1 cellular context compared by ENCODE assay signal in genomic region chr14:90399541-90400444, GRCh38.
TF ChIP-seq lines count a peak whose summit lies in the region.

No MANE protein-coding gene starts in this region.

TF ChIP-seq in GM12878, 131 proteins besides CTCF, POLR2A, EP300 and RAD21 (continued from another document):
- TF ChIP-seq, protein P1, sequence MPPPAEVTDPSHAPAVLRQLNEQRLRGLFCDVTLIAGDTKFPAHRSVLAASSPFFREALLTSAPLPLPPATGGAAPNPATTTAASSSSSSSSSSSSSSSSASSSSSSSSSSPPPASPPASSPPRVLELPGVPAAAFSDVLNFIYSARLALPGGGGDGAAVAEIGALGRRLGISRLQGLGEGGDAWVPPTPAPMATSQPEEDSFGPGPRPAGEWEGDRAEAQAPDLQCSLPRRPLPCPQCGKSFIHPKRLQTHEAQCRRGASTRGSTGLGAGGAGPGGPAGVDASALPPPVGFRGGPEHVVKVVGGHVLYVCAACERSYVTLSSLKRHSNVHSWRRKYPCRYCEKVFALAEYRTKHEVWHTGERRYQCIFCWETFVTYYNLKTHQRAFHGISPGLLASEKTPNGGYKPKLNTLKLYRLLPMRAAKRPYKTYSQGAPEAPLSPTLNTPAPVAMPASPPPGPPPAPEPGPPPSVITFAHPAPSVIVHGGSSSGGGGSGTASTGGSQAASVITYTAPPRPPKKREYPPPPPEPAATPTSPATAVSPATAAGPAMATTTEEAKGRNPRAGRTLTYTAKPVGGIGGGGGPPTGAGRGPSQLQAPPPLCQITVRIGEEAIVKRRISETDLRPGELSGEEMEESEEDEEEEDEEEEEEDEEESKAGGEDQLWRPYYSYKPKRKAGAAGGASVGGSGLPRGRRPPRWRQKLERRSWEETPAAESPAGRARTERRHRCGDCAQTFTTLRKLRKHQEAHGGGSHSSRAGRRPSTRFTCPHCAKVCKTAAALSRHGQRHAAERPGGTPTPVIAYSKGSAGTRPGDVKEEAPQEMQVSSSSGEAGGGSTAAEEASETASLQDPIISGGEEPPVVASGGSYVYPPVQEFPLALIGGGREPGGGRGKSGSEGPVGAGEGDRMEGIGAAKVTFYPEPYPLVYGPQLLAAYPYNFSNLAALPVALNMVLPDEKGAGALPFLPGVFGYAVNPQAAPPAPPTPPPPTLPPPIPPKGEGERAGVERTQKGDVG (CRISPR knock-in tag; IDR thresholded peaks at IDR 0.05): no peak
- 0 out of 2 replicates have a peak, but pooled peaks have one; percentile 61 for TF ChIP-seq ESRRA (IDR thresholded peaks at IDR 0.05; ENCODE audit: low read length)
- no peak for TF ChIP-seq FOXK2 (IDR thresholded peaks at IDR 0.05)
- peak; percentile 68 for TF ChIP-seq CREB1 (IDR thresholded peaks at IDR 0.05; ENCODE audit: low read depth)
- no peak for TF ChIP-seq ATF2 (IDR thresholded peaks at IDR 0.05; ENCODE audit: low read length)
- TF ChIP-seq BHLHE40 (IDR thresholded peaks at IDR 0.05; ENCODE audit: borderline replicate concordance in 1 of 2, low read depth in 2 of 2, low read length in 1 of 2): peak; percentile 31 to 65; a peak in 2 of 4 replicates
- peak; percentile 52; the same call in 1 of the 2 replicates for TF ChIP-seq CHD1 (IDR thresholded peaks at IDR 0.05; ENCODE audit: low read depth, low read length)
- TF ChIP-seq ZNF592 (IDR thresholded peaks at IDR 0.05): peak; percentile 81; the same call in 1 of the 2 replicates
- TF ChIP-seq SRF (IDR thresholded peaks at IDR 0.05; ENCODE audit: low read depth in 2 of 2, low read length in 2 of 2): 0 out of 4 replicates have a peak, but pooled peaks of 1 of the 2 experiments have one; percentile 29
- TF ChIP-seq CREM (IDR thresholded peaks at IDR 0.05; ENCODE audit: low read depth): peak; percentile 46; the same call in 1 of the 2 replicates
- TF ChIP-seq HCFC1 (IDR thresholded peaks at IDR 0.05; ENCODE audit: low read length): peak; percentile 43; the same call in 1 of the 2 replicates
- peak; percentile 84; the same call in 1 of the 2 replicates for TF ChIP-seq TCF3 (IDR thresholded peaks at IDR 0.05; ENCODE audit: borderline replicate concordance, insufficient read depth, low read depth, low read length)
- TF ChIP-seq IKZF1 (conservative IDR thresholded peaks at IDR 0.05): peak; percentile 34; the same call in 1 of the 2 replicates
- TF ChIP-seq, protein P2, sequence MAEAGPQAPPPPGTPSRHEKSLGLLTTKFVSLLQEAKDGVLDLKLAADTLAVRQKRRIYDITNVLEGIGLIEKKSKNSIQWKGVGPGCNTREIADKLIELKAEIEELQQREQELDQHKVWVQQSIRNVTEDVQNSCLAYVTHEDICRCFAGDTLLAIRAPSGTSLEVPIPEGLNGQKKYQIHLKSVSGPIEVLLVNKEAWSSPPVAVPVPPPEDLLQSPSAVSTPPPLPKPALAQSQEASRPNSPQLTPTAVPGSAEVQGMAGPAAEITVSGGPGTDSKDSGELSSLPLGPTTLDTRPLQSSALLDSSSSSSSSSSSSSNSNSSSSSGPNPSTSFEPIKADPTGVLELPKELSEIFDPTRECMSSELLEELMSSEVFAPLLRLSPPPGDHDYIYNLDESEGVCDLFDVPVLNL (IDR thresholded peaks at IDR 0.05; ENCODE audit: low read depth, low read length): no peak
- TF ChIP-seq IRF5 (IDR thresholded peaks at IDR 0.05; ENCODE audit: borderline replicate concordance): no peak
- TF ChIP-seq TCF12 (IDR thresholded peaks at IDR 0.05; ENCODE audit: low read depth, low read length): peak; percentile 93
- TF ChIP-seq, protein P3, sequence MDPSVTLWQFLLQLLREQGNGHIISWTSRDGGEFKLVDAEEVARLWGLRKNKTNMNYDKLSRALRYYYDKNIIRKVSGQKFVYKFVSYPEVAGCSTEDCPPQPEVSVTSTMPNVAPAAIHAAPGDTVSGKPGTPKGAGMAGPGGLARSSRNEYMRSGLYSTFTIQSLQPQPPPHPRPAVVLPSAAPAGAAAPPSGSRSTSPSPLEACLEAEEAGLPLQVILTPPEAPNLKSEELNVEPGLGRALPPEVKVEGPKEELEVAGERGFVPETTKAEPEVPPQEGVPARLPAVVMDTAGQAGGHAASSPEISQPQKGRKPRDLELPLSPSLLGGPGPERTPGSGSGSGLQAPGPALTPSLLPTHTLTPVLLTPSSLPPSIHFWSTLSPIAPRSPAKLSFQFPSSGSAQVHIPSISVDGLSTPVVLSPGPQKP (IDR thresholded peaks at IDR 0.05; ENCODE audit: low read depth, low read length): no peak
- TF ChIP-seq, protein P4, sequence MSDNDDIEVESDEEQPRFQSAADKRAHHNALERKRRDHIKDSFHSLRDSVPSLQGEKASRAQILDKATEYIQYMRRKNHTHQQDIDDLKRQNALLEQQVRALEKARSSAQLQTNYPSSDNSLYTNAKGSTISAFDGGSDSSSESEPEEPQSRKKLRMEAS (IDR thresholded peaks at IDR 0.05; ENCODE audit: low read depth, low read length): peak; percentile 50; the same call in 1 of the 2 replicates
- peak; percentile 82 for TF ChIP-seq SMC3 (IDR thresholded peaks at IDR 0.05; ENCODE audit: borderline replicate concordance, low read length)
- peak; percentile 73; the same call in 1 of the 2 replicates for TF ChIP-seq FOXM1 (IDR thresholded peaks at IDR 0.05; ENCODE audit: low read depth, low read length)
- no peak for TF ChIP-seq ZNF622 (IDR thresholded peaks at IDR 0.05)
- TF ChIP-seq RUNX3 (IDR thresholded peaks at IDR 0.05; ENCODE audit: low read length): peak; percentile 73
- peak; percentile 68; the same call in 1 of the 2 replicates for TF ChIP-seq MXI1 (IDR thresholded peaks at IDR 0.05; ENCODE audit: low read depth, low read length)
- TF ChIP-seq CBX5 (IDR thresholded peaks at IDR 0.05; ENCODE audit: low read depth): peak; percentile 67; the same call in 1 of the 2 replicates
- TF ChIP-seq RCOR1 (conservative IDR thresholded peaks at IDR 0.05; ENCODE audit: low read depth, low read length): 0 out of 2 replicates have a peak, but pooled peaks have one; percentile 58
- TF ChIP-seq, protein P5, sequence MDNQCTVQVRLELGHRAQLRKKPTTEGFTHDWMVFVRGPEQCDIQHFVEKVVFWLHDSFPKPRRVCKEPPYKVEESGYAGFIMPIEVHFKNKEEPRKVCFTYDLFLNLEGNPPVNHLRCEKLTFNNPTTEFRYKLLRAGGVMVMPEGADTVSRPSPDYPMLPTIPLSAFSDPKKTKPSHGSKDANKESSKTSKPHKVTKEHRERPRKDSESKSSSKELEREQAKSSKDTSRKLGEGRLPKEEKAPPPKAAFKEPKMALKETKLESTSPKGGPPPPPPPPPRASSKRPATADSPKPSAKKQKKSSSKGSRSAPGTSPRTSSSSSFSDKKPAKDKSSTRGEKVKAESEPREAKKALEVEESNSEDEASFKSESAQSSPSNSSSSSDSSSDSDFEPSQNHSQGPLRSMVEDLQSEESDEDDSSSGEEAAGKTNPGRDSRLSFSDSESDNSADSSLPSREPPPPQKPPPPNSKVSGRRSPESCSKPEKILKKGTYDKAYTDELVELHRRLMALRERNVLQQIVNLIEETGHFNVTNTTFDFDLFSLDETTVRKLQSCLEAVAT (IDR thresholded peaks at IDR 0.05): no peak
- 0 out of 2 replicates have a peak, but pooled peaks have one; percentile 10 for TF ChIP-seq BCL11A (IDR thresholded peaks at IDR 0.05; ENCODE audit: low read depth, low read length)
- TF ChIP-seq STAT3 (IDR thresholded peaks at IDR 0.05; ENCODE audit: low read depth, low read length): no peak
- TF ChIP-seq YY1 (IDR thresholded peaks at IDR 0.05; ENCODE audit: low read depth, low read length): peak; percentile 90
- peak; percentile 99 for TF ChIP-seq SMARCA5 (IDR thresholded peaks at IDR 0.05)
- TF ChIP-seq SIN3A (IDR thresholded peaks at IDR 0.05; ENCODE audit: low read depth, low read length): peak; percentile 77; the same call in 1 of the 2 replicates
- 0 out of 2 replicates have a peak, but pooled peaks have one; percentile 40 for TF ChIP-seq IRF4 (IDR thresholded peaks at IDR 0.05; ENCODE audit: low read depth, low read length)
- TF ChIP-seq BACH1 (IDR thresholded peaks at IDR 0.05; ENCODE audit: borderline replicate concordance): peak; percentile 47; the same call in 1 of the 2 replicates
- TF ChIP-seq, protein P6, sequence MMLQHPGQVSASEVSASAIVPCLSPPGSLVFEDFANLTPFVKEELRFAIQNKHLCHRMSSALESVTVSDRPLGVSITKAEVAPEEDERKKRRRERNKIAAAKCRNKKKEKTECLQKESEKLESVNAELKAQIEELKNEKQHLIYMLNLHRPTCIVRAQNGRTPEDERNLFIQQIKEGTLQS (IDR thresholded peaks at IDR 0.05; ENCODE audit: borderline replicate concordance, extremely low read depth, low read depth, low read length): peak; percentile 49; the same call in 1 of the 2 replicates
- peak; percentile 89; the same call in 1 of the 2 replicates for TF ChIP-seq WRNIP1 (IDR thresholded peaks at IDR 0.05; ENCODE audit: borderline replicate concordance, low read depth, low read length)
TF ChIP-seq in GM12878: peak in this region for 32.
